1 cellular context compared by ENCODE assay signal in genomic region chr11:3184732-3185347, GRCh38.
TF ChIP-seq lines count a peak whose summit lies in the region.

No MANE protein-coding gene starts in this region.

TF ChIP-seq in H1, 55 proteins besides CTCF, POLR2A, EP300 and RAD21:
- TF ChIP-seq RFX5 (IDR thresholded peaks at IDR 0.05; ENCODE audit: borderline replicate concordance, low read depth, low read length) (no peak), CHD7 (IDR thresholded peaks at IDR 0.05; ENCODE audit: insufficient replicate concordance, low read length) (no peak), CTBP2 (IDR thresholded peaks at IDR 0.05; ENCODE audit: borderline replicate concordance, insufficient read depth, insufficient read length, low read length) (no peak), CREB1 (IDR thresholded peaks at IDR 0.05) (no peak), NRF1 (IDR thresholded peaks at IDR 0.05; ENCODE audit: low read depth, low read length) (no peak), SP4 (IDR thresholded peaks at IDR 0.05; ENCODE audit: low read length) (no peak), EGR1 (IDR thresholded peaks at IDR 0.05; ENCODE audit: borderline replicate concordance, low read depth, low read length) (no peak), CHD1 (IDR thresholded peaks at IDR 0.05; ENCODE audit: low read depth, low read length) (no peak), BACH1 (IDR thresholded peaks at IDR 0.05; ENCODE audit: low read length) (no peak), CBX8 (IDR thresholded peaks at IDR 0.05; ENCODE audit: borderline replicate concordance, low read depth, low read length) (no peak), KDM5A (IDR thresholded peaks at IDR 0.05; ENCODE audit: low read length) (no peak), FOSL1 (IDR thresholded peaks at IDR 0.05; ENCODE audit: insufficient read depth, low read depth, low read length) (no peak)
TF ChIP-seq in H1: peak in this region for 0.
